Comparison of ENCODE assay signal across 2 cellular contexts in the genomic region with DNA sequence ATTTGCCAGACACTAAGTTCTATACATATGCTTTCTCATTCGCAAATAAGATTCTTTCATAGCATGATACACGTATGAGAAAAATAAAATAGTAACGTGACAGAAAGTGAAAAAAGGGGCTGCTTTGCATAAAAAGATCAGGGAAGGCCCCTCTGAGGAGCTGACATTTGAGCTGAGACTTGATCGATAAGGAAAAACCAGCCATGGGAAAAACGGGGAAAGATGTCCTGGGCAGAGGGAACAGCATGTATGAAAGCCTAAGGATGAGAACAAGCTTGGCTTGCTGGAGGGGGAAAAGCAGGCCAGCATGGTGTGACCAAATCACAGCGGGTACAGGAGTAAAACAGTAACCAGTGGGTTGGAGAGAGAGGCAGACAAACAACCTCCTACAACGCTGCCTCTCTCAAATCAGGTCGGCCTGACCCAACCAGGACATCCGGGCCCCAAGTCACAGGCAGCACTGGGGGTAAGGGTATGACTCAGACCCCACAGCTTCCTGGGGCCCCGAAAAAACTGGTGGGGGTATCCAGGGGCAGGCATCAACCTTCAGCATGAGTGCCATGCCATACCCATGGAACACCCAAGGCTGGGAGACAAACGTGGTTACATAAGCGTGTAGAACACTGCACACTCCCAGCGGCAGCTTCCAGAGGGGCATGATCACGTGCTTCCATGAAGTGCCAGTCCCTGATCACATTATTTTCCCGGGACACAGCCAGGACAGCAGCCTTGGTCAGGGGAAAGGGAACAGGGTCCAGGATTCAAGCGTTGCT.
TF ChIP-seq lines count a peak whose summit lies in the region.

No MANE protein-coding gene starts in this region.

TF ChIP-seq in GM12891, 5 proteins besides CTCF, POLR2A, EP300 and RAD21 (continued from another document):
- TF ChIP-seq POU2F2 (IDR thresholded peaks at IDR 0.05; ENCODE audit: low read depth, low read length), result peak; percentile 93
- TF ChIP-seq POLR2AphosphoS5 (IDR thresholded peaks at IDR 0.05; ENCODE audit: low read depth, low read length), result peak; percentile 87
- TF ChIP-seq SPI1 (IDR thresholded peaks at IDR 0.05; ENCODE audit: low read depth, low read length), result no peak
TF ChIP-seq in GM12891: peak in this region for 3.

TF ChIP-seq in GM12878, 131 proteins besides CTCF, POLR2A, EP300 and RAD21 (continued from another document and continues in another):
- peak; percentile 87 for TF ChIP-seq EED (IDR thresholded peaks at IDR 0.05; ENCODE audit: low read depth)
- TF ChIP-seq MEF2B (IDR thresholded peaks at IDR 0.05; ENCODE audit: partially characterized antibody, poor library complexity, severe bottlenecking), result peak; percentile 35
- peak; percentile 6; the same call in 1 of the 2 replicates for TF ChIP-seq ZNF384 (IDR thresholded peaks at IDR 0.05; ENCODE audit: borderline replicate concordance, low read depth, low read length)
- TF ChIP-seq, protein P1, sequence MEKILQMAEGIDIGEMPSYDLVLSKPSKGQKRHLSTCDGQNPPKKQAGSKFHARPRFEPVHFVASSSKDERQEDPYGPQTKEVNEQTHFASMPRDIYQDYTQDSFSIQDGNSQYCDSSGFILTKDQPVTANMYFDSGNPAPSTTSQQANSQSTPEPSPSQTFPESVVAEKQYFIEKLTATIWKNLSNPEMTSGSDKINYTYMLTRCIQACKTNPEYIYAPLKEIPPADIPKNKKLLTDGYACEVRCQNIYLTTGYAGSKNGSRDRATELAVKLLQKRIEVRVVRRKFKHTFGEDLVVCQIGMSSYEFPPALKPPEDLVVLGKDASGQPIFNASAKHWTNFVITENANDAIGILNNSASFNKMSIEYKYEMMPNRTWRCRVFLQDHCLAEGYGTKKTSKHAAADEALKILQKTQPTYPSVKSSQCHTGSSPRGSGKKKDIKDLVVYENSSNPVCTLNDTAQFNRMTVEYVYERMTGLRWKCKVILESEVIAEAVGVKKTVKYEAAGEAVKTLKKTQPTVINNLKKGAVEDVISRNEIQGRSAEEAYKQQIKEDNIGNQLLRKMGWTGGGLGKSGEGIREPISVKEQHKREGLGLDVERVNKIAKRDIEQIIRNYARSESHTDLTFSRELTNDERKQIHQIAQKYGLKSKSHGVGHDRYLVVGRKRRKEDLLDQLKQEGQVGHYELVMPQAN (conservative IDR thresholded peaks at IDR 0.05), result 0 out of 2 replicates have a peak, but pooled peaks have one; percentile 37
- 0 out of 2 replicates have a peak, but pooled peaks have one; percentile 23 for TF ChIP-seq PAX5 (IDR thresholded peaks at IDR 0.05; ENCODE audit: borderline replicate concordance, low read depth, low read length)
- TF ChIP-seq ETV6 (conservative IDR thresholded peaks at IDR 0.05 in 1 of 2, IDR thresholded peaks at IDR 0.05 in 1 of 2; ENCODE audit: borderline replicate concordance in 1 of 2, low read depth in 1 of 2), result peak in 1 of 2 experiments; percentile 68; a peak in 2 of 4 replicates
- TF ChIP-seq, protein P2, sequence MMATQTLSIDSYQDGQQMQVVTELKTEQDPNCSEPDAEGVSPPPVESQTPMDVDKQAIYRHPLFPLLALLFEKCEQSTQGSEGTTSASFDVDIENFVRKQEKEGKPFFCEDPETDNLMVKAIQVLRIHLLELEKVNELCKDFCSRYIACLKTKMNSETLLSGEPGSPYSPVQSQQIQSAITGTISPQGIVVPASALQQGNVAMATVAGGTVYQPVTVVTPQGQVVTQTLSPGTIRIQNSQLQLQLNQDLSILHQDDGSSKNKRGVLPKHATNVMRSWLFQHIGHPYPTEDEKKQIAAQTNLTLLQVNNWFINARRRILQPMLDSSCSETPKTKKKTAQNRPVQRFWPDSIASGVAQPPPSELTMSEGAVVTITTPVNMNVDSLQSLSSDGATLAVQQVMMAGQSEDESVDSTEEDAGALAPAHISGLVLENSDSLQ (IDR thresholded peaks at IDR 0.05), result peak; percentile 63
- TF ChIP-seq BHLHE40 (IDR thresholded peaks at IDR 0.05; ENCODE audit: borderline replicate concordance in 1 of 2, low read depth in 2 of 2, low read length in 1 of 2), result peak; percentile 79 to 82
- TF ChIP-seq, protein P3, sequence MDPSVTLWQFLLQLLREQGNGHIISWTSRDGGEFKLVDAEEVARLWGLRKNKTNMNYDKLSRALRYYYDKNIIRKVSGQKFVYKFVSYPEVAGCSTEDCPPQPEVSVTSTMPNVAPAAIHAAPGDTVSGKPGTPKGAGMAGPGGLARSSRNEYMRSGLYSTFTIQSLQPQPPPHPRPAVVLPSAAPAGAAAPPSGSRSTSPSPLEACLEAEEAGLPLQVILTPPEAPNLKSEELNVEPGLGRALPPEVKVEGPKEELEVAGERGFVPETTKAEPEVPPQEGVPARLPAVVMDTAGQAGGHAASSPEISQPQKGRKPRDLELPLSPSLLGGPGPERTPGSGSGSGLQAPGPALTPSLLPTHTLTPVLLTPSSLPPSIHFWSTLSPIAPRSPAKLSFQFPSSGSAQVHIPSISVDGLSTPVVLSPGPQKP (IDR thresholded peaks at IDR 0.05; ENCODE audit: low read depth, low read length), result peak; percentile 25; the same call in 1 of the 2 replicates
- 0 out of 2 replicates have a peak, but pooled peaks have one; percentile 40 for TF ChIP-seq MEF2A (IDR thresholded peaks at IDR 0.05; ENCODE audit: insufficient read depth, low read depth, low read length)
- TF ChIP-seq HDAC2 (IDR thresholded peaks at IDR 0.05), result no peak
- 0 out of 2 replicates have a peak, but pooled peaks have one; percentile 55 for TF ChIP-seq CBFB (IDR thresholded peaks at IDR 0.05; ENCODE audit: low read depth)
- no peak for TF ChIP-seq ZNF274 (IDR thresholded peaks at IDR 0.05; ENCODE audit: insufficient read depth, insufficient read length)
- TF ChIP-seq, protein P4, sequence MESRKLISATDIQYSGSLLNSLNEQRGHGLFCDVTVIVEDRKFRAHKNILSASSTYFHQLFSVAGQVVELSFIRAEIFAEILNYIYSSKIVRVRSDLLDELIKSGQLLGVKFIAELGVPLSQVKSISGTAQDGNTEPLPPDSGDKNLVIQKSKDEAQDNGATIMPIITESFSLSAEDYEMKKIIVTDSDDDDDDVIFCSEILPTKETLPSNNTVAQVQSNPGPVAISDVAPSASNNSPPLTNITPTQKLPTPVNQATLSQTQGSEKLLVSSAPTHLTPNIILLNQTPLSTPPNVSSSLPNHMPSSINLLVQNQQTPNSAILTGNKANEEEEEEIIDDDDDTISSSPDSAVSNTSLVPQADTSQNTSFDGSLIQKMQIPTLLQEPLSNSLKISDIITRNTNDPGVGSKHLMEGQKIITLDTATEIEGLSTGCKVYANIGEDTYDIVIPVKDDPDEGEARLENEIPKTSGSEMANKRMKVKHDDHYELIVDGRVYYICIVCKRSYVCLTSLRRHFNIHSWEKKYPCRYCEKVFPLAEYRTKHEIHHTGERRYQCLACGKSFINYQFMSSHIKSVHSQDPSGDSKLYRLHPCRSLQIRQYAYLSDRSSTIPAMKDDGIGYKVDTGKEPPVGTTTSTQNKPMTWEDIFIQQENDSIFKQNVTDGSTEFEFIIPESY (IDR thresholded peaks at IDR 0.05), result no peak
- TF ChIP-seq MTA2 (IDR thresholded peaks at IDR 0.05; ENCODE audit: low read depth), result peak; percentile 43
- TF ChIP-seq, protein P5, sequence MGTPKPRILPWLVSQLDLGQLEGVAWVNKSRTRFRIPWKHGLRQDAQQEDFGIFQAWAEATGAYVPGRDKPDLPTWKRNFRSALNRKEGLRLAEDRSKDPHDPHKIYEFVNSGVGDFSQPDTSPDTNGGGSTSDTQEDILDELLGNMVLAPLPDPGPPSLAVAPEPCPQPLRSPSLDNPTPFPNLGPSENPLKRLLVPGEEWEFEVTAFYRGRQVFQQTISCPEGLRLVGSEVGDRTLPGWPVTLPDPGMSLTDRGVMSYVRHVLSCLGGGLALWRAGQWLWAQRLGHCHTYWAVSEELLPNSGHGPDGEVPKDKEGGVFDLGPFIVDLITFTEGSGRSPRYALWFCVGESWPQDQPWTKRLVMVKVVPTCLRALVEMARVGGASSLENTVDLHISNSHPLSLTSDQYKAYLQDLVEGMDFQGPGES (IDR thresholded peaks at IDR 0.05), result no peak
- no peak for TF ChIP-seq NRF1 (conservative IDR thresholded peaks at IDR 0.05; ENCODE audit: low read depth, low read length)
- TF ChIP-seq LARP7 (IDR thresholded peaks at IDR 0.05), result 0 out of 2 replicates have a peak, but pooled peaks have one; percentile 56
- TF ChIP-seq ATF7 (IDR thresholded peaks at IDR 0.05; ENCODE audit: low read depth), result no peak; the same call in 1 of the 2 replicates
- TF ChIP-seq, protein P6, sequence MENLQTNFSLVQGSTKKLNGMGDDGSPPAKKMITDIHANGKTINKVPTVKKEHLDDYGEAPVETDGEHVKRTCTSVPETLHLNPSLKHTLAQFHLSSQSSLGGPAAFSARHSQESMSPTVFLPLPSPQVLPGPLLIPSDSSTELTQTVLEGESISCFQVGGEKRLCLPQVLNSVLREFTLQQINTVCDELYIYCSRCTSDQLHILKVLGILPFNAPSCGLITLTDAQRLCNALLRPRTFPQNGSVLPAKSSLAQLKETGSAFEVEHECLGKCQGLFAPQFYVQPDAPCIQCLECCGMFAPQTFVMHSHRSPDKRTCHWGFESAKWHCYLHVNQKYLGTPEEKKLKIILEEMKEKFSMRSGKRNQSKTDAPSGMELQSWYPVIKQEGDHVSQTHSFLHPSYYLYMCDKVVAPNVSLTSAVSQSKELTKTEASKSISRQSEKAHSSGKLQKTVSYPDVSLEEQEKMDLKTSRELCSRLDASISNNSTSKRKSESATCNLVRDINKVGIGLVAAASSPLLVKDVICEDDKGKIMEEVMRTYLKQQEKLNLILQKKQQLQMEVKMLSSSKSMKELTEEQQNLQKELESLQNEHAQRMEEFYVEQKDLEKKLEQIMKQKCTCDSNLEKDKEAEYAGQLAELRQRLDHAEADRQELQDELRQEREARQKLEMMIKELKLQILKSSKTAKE (IDR thresholded peaks at IDR 0.05; ENCODE audit: low read depth, poor library complexity, severe bottlenecking), result peak; percentile 68
- TF ChIP-seq ZBED1 (IDR thresholded peaks at IDR 0.05; ENCODE audit: borderline replicate concordance), result peak; percentile 31; the same call in 1 of the 2 replicates
- no peak for TF ChIP-seq SIN3A (IDR thresholded peaks at IDR 0.05; ENCODE audit: low read depth, low read length)
- TF ChIP-seq RAD51 (IDR thresholded peaks at IDR 0.05), result peak; percentile 74
- no peak for TF ChIP-seq SMAD5 (IDR thresholded peaks at IDR 0.05; ENCODE audit: low read depth)
- TF ChIP-seq YY1 (IDR thresholded peaks at IDR 0.05; ENCODE audit: low read depth, low read length), result 0 out of 2 replicates have a peak, but pooled peaks have one; percentile 33
- TF ChIP-seq TAF1 (IDR thresholded peaks at IDR 0.05; ENCODE audit: borderline replicate concordance, low read depth, low read length), result peak; percentile 46; the same call in 1 of the 2 replicates
- TF ChIP-seq STAT1 (conservative IDR thresholded peaks at IDR 0.05), result no peak
- TF ChIP-seq, protein P7, sequence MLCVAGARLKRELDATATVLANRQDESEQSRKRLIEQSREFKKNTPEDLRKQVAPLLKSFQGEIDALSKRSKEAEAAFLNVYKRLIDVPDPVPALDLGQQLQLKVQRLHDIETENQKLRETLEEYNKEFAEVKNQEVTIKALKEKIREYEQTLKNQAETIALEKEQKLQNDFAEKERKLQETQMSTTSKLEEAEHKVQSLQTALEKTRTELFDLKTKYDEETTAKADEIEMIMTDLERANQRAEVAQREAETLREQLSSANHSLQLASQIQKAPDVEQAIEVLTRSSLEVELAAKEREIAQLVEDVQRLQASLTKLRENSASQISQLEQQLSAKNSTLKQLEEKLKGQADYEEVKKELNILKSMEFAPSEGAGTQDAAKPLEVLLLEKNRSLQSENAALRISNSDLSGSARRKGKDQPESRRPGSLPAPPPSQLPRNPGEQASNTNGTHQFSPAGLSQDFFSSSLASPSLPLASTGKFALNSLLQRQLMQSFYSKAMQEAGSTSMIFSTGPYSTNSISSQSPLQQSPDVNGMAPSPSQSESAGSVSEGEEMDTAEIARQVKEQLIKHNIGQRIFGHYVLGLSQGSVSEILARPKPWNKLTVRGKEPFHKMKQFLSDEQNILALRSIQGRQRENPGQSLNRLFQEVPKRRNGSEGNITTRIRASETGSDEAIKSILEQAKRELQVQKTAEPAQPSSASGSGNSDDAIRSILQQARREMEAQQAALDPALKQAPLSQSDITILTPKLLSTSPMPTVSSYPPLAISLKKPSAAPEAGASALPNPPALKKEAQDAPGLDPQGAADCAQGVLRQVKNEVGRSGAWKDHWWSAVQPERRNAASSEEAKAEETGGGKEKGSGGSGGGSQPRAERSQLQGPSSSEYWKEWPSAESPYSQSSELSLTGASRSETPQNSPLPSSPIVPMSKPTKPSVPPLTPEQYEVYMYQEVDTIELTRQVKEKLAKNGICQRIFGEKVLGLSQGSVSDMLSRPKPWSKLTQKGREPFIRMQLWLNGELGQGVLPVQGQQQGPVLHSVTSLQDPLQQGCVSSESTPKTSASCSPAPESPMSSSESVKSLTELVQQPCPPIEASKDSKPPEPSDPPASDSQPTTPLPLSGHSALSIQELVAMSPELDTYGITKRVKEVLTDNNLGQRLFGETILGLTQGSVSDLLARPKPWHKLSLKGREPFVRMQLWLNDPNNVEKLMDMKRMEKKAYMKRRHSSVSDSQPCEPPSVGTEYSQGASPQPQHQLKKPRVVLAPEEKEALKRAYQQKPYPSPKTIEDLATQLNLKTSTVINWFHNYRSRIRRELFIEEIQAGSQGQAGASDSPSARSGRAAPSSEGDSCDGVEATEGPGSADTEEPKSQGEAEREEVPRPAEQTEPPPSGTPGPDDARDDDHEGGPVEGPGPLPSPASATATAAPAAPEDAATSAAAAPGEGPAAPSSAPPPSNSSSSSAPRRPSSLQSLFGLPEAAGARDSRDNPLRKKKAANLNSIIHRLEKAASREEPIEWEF (IDR thresholded peaks at IDR 0.05; ENCODE audit: insufficient replicate concordance, low read depth, low read length), result peak; percentile 90
- TF ChIP-seq, protein P8, sequence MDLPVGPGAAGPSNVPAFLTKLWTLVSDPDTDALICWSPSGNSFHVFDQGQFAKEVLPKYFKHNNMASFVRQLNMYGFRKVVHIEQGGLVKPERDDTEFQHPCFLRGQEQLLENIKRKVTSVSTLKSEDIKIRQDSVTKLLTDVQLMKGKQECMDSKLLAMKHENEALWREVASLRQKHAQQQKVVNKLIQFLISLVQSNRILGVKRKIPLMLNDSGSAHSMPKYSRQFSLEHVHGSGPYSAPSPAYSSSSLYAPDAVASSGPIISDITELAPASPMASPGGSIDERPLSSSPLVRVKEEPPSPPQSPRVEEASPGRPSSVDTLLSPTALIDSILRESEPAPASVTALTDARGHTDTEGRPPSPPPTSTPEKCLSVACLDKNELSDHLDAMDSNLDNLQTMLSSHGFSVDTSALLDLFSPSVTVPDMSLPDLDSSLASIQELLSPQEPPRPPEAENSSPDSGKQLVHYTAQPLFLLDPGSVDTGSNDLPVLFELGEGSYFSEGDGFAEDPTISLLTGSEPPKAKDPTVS (IDR thresholded peaks at IDR 0.05; ENCODE audit: low read depth, low read length), result no peak
- TF ChIP-seq CBX5 (IDR thresholded peaks at IDR 0.05; ENCODE audit: low read depth), result no peak
- no peak for TF ChIP-seq ZSCAN29 (IDR thresholded peaks at IDR 0.05)
- TF ChIP-seq NBN (IDR thresholded peaks at IDR 0.05), result peak; percentile 56; the same call in 1 of the 2 replicates
- TF ChIP-seq JUNB (IDR thresholded peaks at IDR 0.05), result peak; percentile 73
- TF ChIP-seq IRF4 (IDR thresholded peaks at IDR 0.05; ENCODE audit: low read depth, low read length), result peak; percentile 62; the same call in 1 of the 2 replicates
- peak; percentile 89 for TF ChIP-seq POU2F2 (IDR thresholded peaks at IDR 0.05; ENCODE audit: borderline replicate concordance, low read depth, low read length)
- peak; percentile 88 to 93 for TF ChIP-seq SRF (IDR thresholded peaks at IDR 0.05; ENCODE audit: low read depth in 2 of 2, low read length in 2 of 2)
- peak; percentile 67 for TF ChIP-seq IKZF1 (conservative IDR thresholded peaks at IDR 0.05)
